Comparison of ENCODE assay signal across 19 cellular contexts in the genomic region with DNA sequence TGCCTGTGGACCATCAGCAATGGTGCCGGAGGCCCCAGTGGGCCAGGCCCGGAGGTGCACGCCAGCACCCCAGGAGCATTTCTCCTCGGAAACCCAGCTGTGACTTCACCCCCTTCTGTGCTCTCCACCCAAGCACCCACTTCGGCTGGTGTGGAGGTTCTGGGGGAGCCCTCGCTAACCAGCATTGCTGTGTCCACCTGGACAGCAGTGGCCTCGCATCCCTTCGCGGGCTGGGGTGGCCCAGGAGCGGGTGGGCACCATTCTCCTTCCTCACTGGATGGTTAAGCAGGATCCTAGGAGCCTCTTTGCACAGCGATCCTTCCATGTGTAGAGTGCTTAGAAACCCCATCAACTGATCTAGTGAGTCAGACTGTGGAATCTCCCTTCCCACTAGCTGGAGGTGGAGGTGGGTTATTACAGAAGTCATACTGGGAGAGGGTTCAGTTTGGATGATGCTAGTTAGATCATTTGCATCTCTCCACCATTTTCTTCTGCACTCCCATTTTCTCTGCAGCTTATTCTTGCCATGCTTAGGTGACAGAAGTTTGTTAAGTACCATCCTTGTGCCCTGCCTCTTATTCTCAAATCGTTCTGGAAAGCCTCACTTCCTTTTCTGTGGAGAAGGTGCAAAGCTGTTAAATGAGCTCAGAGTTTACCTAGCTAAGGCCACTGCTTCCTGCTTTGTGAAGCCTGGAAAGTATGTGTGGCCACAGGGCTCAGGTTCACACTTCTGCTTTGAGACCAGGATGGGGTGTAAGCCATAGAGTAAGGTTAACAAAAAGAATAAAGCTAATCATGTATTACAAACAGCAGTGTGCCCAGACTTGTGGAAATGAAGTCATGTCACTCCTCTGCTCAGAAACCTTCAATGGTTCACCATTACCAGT. TPM values are rescaled to one million over a fixed set of nuclear protein-coding genes. Genes with fewer than 3 reads are reported as not detected.
DNase-seq lines count a peak whose midpoint lies in the region; ATAC-seq lines count a peak whose summit lies in the region.
"Had no signal": no experiment of that assay in that cellular context is flagged by ENCODE, and none has a peak within 500 bp of the region (broad histone marks: within the 10 kb centered on the region; RNA-seq: fewer than 3 reads in every experiment).

No MANE protein-coding gene starts in this region.

- intact Hi-C loops in activated T-helper 1 cell treated with anti-CD3 and anti-CD28 coated beads, Interleukin-12 subunit alpha, Interleukin-12 subunit beta, Interleukin-2, Interleukin-4 antibody, amounts not matched to agents 30 ng/mL and 10 ng/mL and 1 ng/mL, durations not matched to agents 14 hours and 24 hours and 36 hours (cut with micrococcal nuclease) = loop anchor here (2.0 kb wide), 1 partner anchor 76 kb away; no protein-coding TSS in a partner anchor
- intact Hi-C loops in activated naive CD4-positive, alpha-beta T cell treated with anti-CD3 and anti-CD28 coated beads for 36 hours (cut with micrococcal nuclease) = no loop called here

- H3K9me3 Mint-ChIP-seq in activated T-helper 1 cell treated with anti-CD3 and anti-CD28 coated beads, Interleukin-12 subunit alpha, Interleukin-12 subunit beta, Interleukin-2, Interleukin-4 antibody, amounts not matched to agents 30 ng/mL and 10 ng/mL and 1 ng/mL, durations not matched to agents 14 hours and 24 hours and 36 hours = no peaks in the 10 kb centered on the region
- H3K9me3 Mint-ChIP-seq in natural killer cell treated with Interleukin-12 subunit alpha and Interleukin-12 subunit beta and Interleukin-15 and Interleukin-18, amount 100 ng/mL, for 72 hours = no peaks in the 10 kb centered on the region
- no peaks in the 10 kb centered on the region for H3K9me3 Mint-ChIP-seq in activated naive CD4-positive, alpha-beta T cell treated with anti-CD3 and anti-CD28 coated beads for 36 hours
- H3K9me3 Mint-ChIP-seq: activated B cell treated with CpG ODN at 0.5 μM for 24 hours, CD14-positive monocyte, natural killer cell had no signal

- H3K36me3 Mint-ChIP-seq in activated T-helper 1 cell treated with anti-CD3 and anti-CD28 coated beads, Interleukin-12 subunit alpha, Interleukin-12 subunit beta, Interleukin-2, Interleukin-4 antibody, amounts not matched to agents 30 ng/mL and 10 ng/mL and 1 ng/mL, durations not matched to agents 14 hours and 24 hours and 36 hours (ENCODE audit: low read depth) = peaks cover 11% of the 10 kb centered on the region
- no peaks in the 10 kb centered on the region for H3K36me3 Mint-ChIP-seq in natural killer cell treated with Interleukin-12 subunit alpha and Interleukin-12 subunit beta and Interleukin-15 and Interleukin-18, amount 100 ng/mL, for 72 hours
- peaks cover 7% of the 10 kb centered on the region for H3K36me3 Mint-ChIP-seq in activated naive CD4-positive, alpha-beta T cell treated with anti-CD3 and anti-CD28 coated beads for 36 hours (ENCODE audit: low read depth)
- H3K36me3 Mint-ChIP-seq: natural killer cell had no signal

- H3K4me1 Mint-ChIP-seq in activated T-helper 1 cell treated with anti-CD3 and anti-CD28 coated beads, Interleukin-12 subunit alpha, Interleukin-12 subunit beta, Interleukin-2, Interleukin-4 antibody, amounts not matched to agents 30 ng/mL and 10 ng/mL and 1 ng/mL, durations not matched to agents 14 hours and 24 hours and 36 hours (ENCODE audit: low read depth) = peaks cover 34% of the 10 kb centered on the region
- peaks cover 23 to 31% of the 10 kb centered on the region in 2 donors for H3K4me1 Mint-ChIP-seq in natural killer cell treated with Interleukin-12 subunit alpha and Interleukin-12 subunit beta and Interleukin-15 and Interleukin-18, amount 100 ng/mL, for 72 hours (ENCODE audit: low read depth in 2 of 2)
- H3K4me1 Mint-ChIP-seq in activated naive CD4-positive, alpha-beta T cell treated with anti-CD3 and anti-CD28 coated beads for 36 hours (ENCODE audit: low read depth) = peaks cover 3% of the 10 kb centered on the region
- H3K4me1 Mint-ChIP-seq: activated B cell treated with CpG ODN at 0.5 μM for 24 hours, CD14-positive monocyte had no signal

- H3K27me3 Mint-ChIP-seq in activated T-helper 1 cell treated with anti-CD3 and anti-CD28 coated beads, Interleukin-12 subunit alpha, Interleukin-12 subunit beta, Interleukin-2, Interleukin-4 antibody, amounts not matched to agents 30 ng/mL and 10 ng/mL and 1 ng/mL, durations not matched to agents 14 hours and 24 hours and 36 hours (ENCODE audit: insufficient read depth) = peaks cover 2% of the 10 kb centered on the region
- H3K27me3 Mint-ChIP-seq in natural killer cell treated with Interleukin-12 subunit alpha and Interleukin-12 subunit beta and Interleukin-15 and Interleukin-18, amount 100 ng/mL, for 72 hours = no peaks in the 10 kb centered on the region
- H3K27me3 Mint-ChIP-seq in activated naive CD4-positive, alpha-beta T cell treated with anti-CD3 and anti-CD28 coated beads for 36 hours (ENCODE audit: low read depth) = no peaks in the 10 kb centered on the region
- H3K27me3 Mint-ChIP-seq: activated B cell treated with CpG ODN at 0.5 μM for 24 hours had no signal

- CTCF ChIA-PET in activated naive CD4-positive, alpha-beta T cell treated with anti-CD3 and anti-CD28 coated beads for 36 hours (lab: Charles Lee) = interaction anchor here (0.8 kb wide), 1 partner anchor 35 kb away, joined by 3 read pairs; no protein-coding TSS in a partner anchor

- peak; percentile 7 for DNase-seq in DMS53 (lab: John Stamatoyannopoulos, UW)
- no peak for DNase-seq in DMS53 treated with DMSO at 0.1 percent for 48 hours (lab: John Stamatoyannopoulos, UW; ENCODE audit: unreplicated experiment)
- DNase-seq in activated T-helper 1 cell treated with anti-CD3 and anti-CD28 coated beads, Interleukin-12 subunit alpha, Interleukin-12 subunit beta, Interleukin-2, Interleukin-4 antibody, amounts not matched to agents 30 ng/mL and 10 ng/mL and 1 ng/mL, durations not matched to agents 14 hours and 24 hours and 36 hours (ENCODE audit: low spot score) = no peak
- DNase-seq in natural killer cell treated with Interleukin-12 subunit alpha and Interleukin-12 subunit beta and Interleukin-15 and Interleukin-18, amount 100 ng/mL, for 72 hours (ENCODE audit: low spot score) = no peak
- no peak for DNase-seq in stimulated activated CD4-positive, alpha-beta T cell treated with anti-CD3 and anti-CD28 coated beads, Interleukin-2, amount 100 ng/mL, for 24 hours
- no peak for DNase-seq in activated naive CD4-positive, alpha-beta T cell treated with anti-CD3 and anti-CD28 coated beads for 36 hours
- DNase-seq: 8988T; activated B cell treated with CpG ODN at 0.5 μM for 24 hours; activated T-cell treated with anti-CD3 and anti-CD28 coated beads for 4 hours; anterior cingulate cortex; esophagus squamous epithelium; natural killer cell; NCI-H1436 treated with DMSO at 0.1 percent for 48 hours; NCI-H446 treated with DMSO at 0.1 percent for 48 hours; OCI-M1; stimulated activated CD8-positive, alpha-beta memory T cell treated with anti-CD3 and anti-CD28 coated beads, Interleukin-4, amount 100 ng/mL, for 48 hours had no signal

- no peak overlapping the region for H3K4me3 Mint-ChIP-seq in activated T-helper 1 cell treated with anti-CD3 and anti-CD28 coated beads, Interleukin-12 subunit alpha, Interleukin-12 subunit beta, Interleukin-2, Interleukin-4 antibody, amounts not matched to agents 30 ng/mL and 10 ng/mL and 1 ng/mL, durations not matched to agents 14 hours and 24 hours and 36 hours
- H3K4me3 Mint-ChIP-seq in natural killer cell treated with Interleukin-12 subunit alpha and Interleukin-12 subunit beta and Interleukin-15 and Interleukin-18, amount 100 ng/mL, for 72 hours = no peak overlapping the region
- no peak overlapping the region for H3K4me3 Mint-ChIP-seq in activated naive CD4-positive, alpha-beta T cell treated with anti-CD3 and anti-CD28 coated beads for 36 hours
- H3K4me3 Mint-ChIP-seq: activated B cell treated with CpG ODN at 0.5 μM for 24 hours, CD14-positive monocyte, natural killer cell had no signal

- ATAC-seq in HG02884 (IDR thresholded peaks at IDR 0.05; ENCODE audit: unreplicated experiment) (peak; percentile 57), GM21737 (IDR thresholded peaks at IDR 0.05; ENCODE audit: unreplicated experiment) (no peak)
- peak; percentile 69 to 71 for ATAC-seq in natural killer cell treated with Interleukin-12 subunit alpha and Interleukin-12 subunit beta and Interleukin-15 and Interleukin-18, amount 100 ng/mL, for 72 hours

- H3K27ac Mint-ChIP-seq in activated T-helper 1 cell treated with anti-CD3 and anti-CD28 coated beads, Interleukin-12 subunit alpha, Interleukin-12 subunit beta, Interleukin-2, Interleukin-4 antibody, amounts not matched to agents 30 ng/mL and 10 ng/mL and 1 ng/mL, durations not matched to agents 14 hours and 24 hours and 36 hours = peak overlapping the region; percentile 10
- H3K27ac Mint-ChIP-seq in natural killer cell treated with Interleukin-12 subunit alpha and Interleukin-12 subunit beta and Interleukin-15 and Interleukin-18, amount 100 ng/mL, for 72 hours = peak overlapping the region in 1 of 2 donors; percentile 38
- no peak overlapping the region for H3K27ac Mint-ChIP-seq in activated naive CD4-positive, alpha-beta T cell treated with anti-CD3 and anti-CD28 coated beads for 36 hours
- H3K27ac Mint-ChIP-seq: activated B cell treated with CpG ODN at 0.5 μM for 24 hours, CD14-positive monocyte had no signal

RNA-seq across cellular contexts. Expression of gene TBX19, which starts 32.3 kb away (rescaled TPM):
- total RNA-seq in activated T-helper 1 cell treated with anti-CD3 and anti-CD28 coated beads, Interleukin-12 subunit alpha, Interleukin-12 subunit beta, Interleukin-2, Interleukin-4 antibody, amounts not matched to agents 30 ng/mL and 10 ng/mL and 1 ng/mL, durations not matched to agents 14 hours and 24 hours and 36 hours = 2.0 and 2.5 TPM in 2 replicates
- 1 to 10 TPM; 3.0 to 3.7 TPM for total RNA-seq in natural killer cell treated with Interleukin-12 subunit alpha and Interleukin-12 subunit beta and Interleukin-15 and Interleukin-18, amount 100 ng/mL, for 72 hours
- total RNA-seq in activated naive CD4-positive, alpha-beta T cell treated with anti-CD3 and anti-CD28 coated beads for 36 hours = 1 to 10 TPM; 1.4 to 1.5 TPM
